In the genomic region with DNA sequence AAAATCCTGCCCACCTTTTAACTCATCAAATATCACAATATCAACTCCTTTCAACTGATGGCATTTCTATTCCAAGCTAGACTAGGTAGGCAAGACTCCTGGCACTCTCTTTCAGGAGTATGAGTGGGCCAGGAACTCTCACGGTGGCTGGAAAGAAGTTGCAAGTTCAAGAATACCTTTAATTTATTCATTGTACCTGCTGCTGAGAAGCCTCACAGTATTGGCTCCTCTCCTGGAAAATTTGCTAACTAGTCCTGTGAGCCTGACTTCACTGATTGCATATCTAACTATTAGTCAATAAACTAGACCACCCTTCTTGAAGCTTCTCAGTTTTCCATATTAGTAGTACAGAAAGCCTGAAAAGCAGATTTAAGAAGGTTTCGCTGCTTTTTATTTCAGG, we compare ENCODE assay signal across 28 cellular contexts.
"Had no signal": no experiment of that assay in that cellular context is flagged by ENCODE, and none has a peak within 500 bp of the region (broad histone marks: within the 10 kb centered on the region; RNA-seq: fewer than 3 reads in every experiment).

No MANE protein-coding gene starts in this region.

- H3K36me3 ChIP-seq: ascending aorta, breast epithelium, cardiac muscle cell, esophagus squamous epithelium, gastroesophageal sphincter had no signal

- H3K4me3 ChIP-seq: ascending aorta, breast epithelium, cardiac muscle cell, esophagus squamous epithelium, gastroesophageal sphincter had no signal

- DNase-seq: activated CD4-positive, alpha-beta memory T cell treated with anti-CD3 and anti-CD28 coated beads for 36 hours; activated CD4-positive, alpha-beta T cell treated with anti-CD3 and anti-CD28 coated beads for 36 hours; activated CD4-positive, alpha-beta T cell treated with anti-CD3 and anti-CD28 coated beads, Interleukin-2, amount 10 ng/mL, durations not matched to agents 24 days and 14 days; activated CD4-positive, CD25-positive, alpha-beta regulatory T cell; activated CD4-positive, CD25-positive, alpha-beta regulatory T cell treated with anti-CD3 and anti-CD28 coated beads, Interleukin-2, amount 50 U/mL, for 72 hours; activated CD8-positive, alpha-beta memory T cell treated with anti-CD3 and anti-CD28 coated beads, Interleukin-2, amount 10 ng/mL, durations not matched to agents 7 days and 5 days; activated CD8-positive, alpha-beta memory T cell treated with anti-CD3 and anti-CD28 coated beads, Interleukin-2, amount 50 U/mL, for 4 hours; activated CD8-positive, alpha-beta T cell treated with anti-CD3 and anti-CD28 coated beads, Interleukin-2, amount 10 ng/mL, durations not matched to agents 7 days and 5 days; activated effector memory CD4-positive, alpha-beta T cell treated with anti-CD3 and anti-CD28 coated beads, Interleukin-2, amount 50 U/mL, for 16 hours; activated naive CD4-positive, alpha-beta T cell treated with anti-CD3 and anti-CD28 coated beads for 36 hours; activated naive CD8-positive, alpha-beta T cell treated with anti-CD3 and anti-CD28 coated beads, Interleukin-2, amount 10 ng/mL, durations not matched to agents 7 days and 5 days; activated T-cell treated with anti-CD3 and anti-CD28 coated beads, Interleukin-2, amount 50 U/mL, for 1 hour; activated T-cell treated with anti-CD3 and anti-CD28 coated beads, Interleukin-2, amount 50 U/mL, for 48 hours; central memory CD4-positive, alpha-beta T cell; cortex of kidney; dermis blood vessel endothelial cell; effector CD4-positive, alpha-beta T cell; effector memory CD8-positive, alpha-beta T cell; erythroblast; esophagus squamous epithelium; foreskin melanocyte; head of caudate nucleus; T-helper 2 cell had no signal

- H3K9me3 ChIP-seq: ascending aorta, breast epithelium, esophagus squamous epithelium, gastroesophageal sphincter had no signal

- H3K4me1 ChIP-seq: ascending aorta, breast epithelium had no signal

- ATAC-seq: activated CD4-positive, alpha-beta T cell treated with anti-CD3 and anti-CD28 coated beads for 36 hours; activated CD8-positive, alpha-beta memory T cell treated with anti-CD3 and anti-CD28 coated beads, Interleukin-2, amount 10 ng/mL, durations not matched to agents 7 days and 5 days; activated CD8-positive, alpha-beta T cell treated with anti-CD3 and anti-CD28 coated beads, Interleukin-2, amount 10 ng/mL, durations not matched to agents 7 days and 5 days; activated naive CD4-positive, alpha-beta T cell treated with anti-CD3 and anti-CD28 coated beads, Interleukin-2, amount 50 U/mL, for 72 hours; effector memory CD8-positive, alpha-beta T cell; gastroesophageal sphincter had no signal

- H3K27me3 ChIP-seq: ascending aorta, breast epithelium, cardiac muscle cell, esophagus squamous epithelium, gastroesophageal sphincter had no signal

- H3K27ac ChIP-seq: ascending aorta, cardiac muscle cell had no signal
